Comparison of ENCODE assay signal across 8 cellular contexts in the genomic region with DNA sequence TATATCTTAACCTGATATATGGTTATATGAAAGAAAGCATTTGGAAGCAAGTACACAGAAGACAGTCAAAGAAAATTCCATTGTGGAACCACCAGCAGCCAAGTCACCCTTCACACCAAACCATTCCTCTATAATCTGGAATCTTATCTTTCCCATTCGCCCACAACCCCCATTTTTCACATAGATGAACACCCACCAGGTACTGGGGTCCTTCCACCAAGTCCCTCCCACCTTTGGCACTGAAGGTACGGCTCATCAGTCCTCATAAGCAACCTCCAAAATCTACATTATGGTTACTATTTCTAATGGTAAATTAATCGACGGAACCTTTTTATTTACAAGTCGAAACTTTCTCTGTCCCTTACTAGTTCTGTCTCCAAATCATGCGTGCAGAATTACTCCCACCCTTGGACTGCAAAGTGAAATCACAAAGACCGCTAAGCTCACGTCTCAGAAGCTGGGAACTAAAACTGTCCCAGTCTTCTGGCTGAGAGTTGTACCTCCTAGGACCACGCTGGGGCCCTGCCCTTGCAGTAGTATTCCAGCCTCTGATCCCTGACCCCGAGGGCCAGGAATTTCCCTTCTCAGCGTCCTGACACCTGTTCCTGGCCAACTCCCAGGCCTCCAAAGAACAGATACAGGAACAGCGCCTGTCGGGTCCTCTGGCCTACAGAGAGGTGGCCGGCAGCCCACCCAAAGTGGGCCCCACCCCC. TPM values are rescaled to one million over a fixed set of nuclear protein-coding genes. Genes with fewer than 3 reads are reported as not detected.
DNase-seq lines count a peak whose midpoint lies in the region; ATAC-seq and TF ChIP-seq lines count a peak whose summit lies in the region.

No MANE protein-coding gene starts in this region.

- intact Hi-C loops in dendritic cell treated with granulocyte-macrophage colony-stimulating factor and Interleukin-4, amounts not matched to agents 40 ng/mL and 50 ng/mL, for 4 days (cut with micrococcal nuclease): loop anchor here (2.0 to 5.0 kb wide), 2 partner anchors 35 to 80 kb away; no protein-coding TSS in a partner anchor

- H3K9ac ChIP-seq in OCI-LY3 (ENCODE audit: low read length): peak overlapping the region; percentile 85

- 0 out of 2 replicates have a peak overlapping the region, but pooled peaks have one; percentile 5 for H2AFZ ChIP-seq in OCI-LY3 (ENCODE audit: low read depth, low read length)

- H3K36me3 ChIP-seq in OCI-LY3 (replicated peaks; ENCODE audit: low read depth, low read length): peaks cover 17% of the 10 kb centered on the region

- H3K79me2 ChIP-seq in OCI-LY3 (ENCODE audit: low read length): peaks cover 57% of the 10 kb centered on the region

- H3K4me1 Mint-ChIP-seq in dendritic cell treated with granulocyte-macrophage colony-stimulating factor and Interleukin-4, amounts not matched to agents 40 ng/mL and 50 ng/mL, for 4 days (ENCODE audit: low read depth): peaks cover 9% of the 10 kb centered on the region
- H3K4me1 Mint-ChIP-seq in type B pancreatic cell (ENCODE audit: unreplicated experiment): peaks cover 21% of the 10 kb centered on the region

- H3K4me3 Mint-ChIP-seq in dendritic cell treated with granulocyte-macrophage colony-stimulating factor and Interleukin-4, amounts not matched to agents 40 ng/mL and 50 ng/mL, for 4 days: peak overlapping the region; percentile 79
- H3K4me3 Mint-ChIP-seq in type B pancreatic cell: peak overlapping the region; percentile 94

- peak overlapping the region; percentile 98 for H3K4me2 ChIP-seq in OCI-LY3 (ENCODE audit: low read length)

- peaks cover 9% of the 10 kb centered on the region; the same call in 1 of the 2 replicates for H4K20me1 ChIP-seq in OCI-LY3 (ENCODE audit: insufficient read depth, low read length)

- ATAC-seq in GM18499 (IDR thresholded peaks at IDR 0.05; ENCODE audit: insufficient read depth, unreplicated experiment) (peak; percentile 1), HG02970 (IDR thresholded peaks at IDR 0.05; ENCODE audit: low FRiP score, unreplicated experiment) (peak; percentile 1)

- no peaks in the 10 kb centered on the region for H3K9me3 ChIP-seq in OCI-LY3 (ENCODE audit: insufficient read depth, low read length)

- H3K36me3 Mint-ChIP-seq in dendritic cell treated with granulocyte-macrophage colony-stimulating factor and Interleukin-4, amounts not matched to agents 40 ng/mL and 50 ng/mL, for 4 days (ENCODE audit: low read depth): peaks cover 36% of the 10 kb centered on the region
- H3K36me3 Mint-ChIP-seq in type B pancreatic cell: peaks cover 17% of the 10 kb centered on the region

- H3K4me3 ChIP-seq in OCI-LY3 (ENCODE audit: low read length): peak overlapping the region; percentile 98

- no peaks in the 10 kb centered on the region for H3K27me3 Mint-ChIP-seq in dendritic cell treated with granulocyte-macrophage colony-stimulating factor and Interleukin-4, amounts not matched to agents 40 ng/mL and 50 ng/mL, for 4 days
- H3K27me3 Mint-ChIP-seq in type B pancreatic cell: no peaks in the 10 kb centered on the region

- DNase-seq in medulla oblongata (ENCODE audit: extremely low spot score) (peak; percentile 35), type B pancreatic cell (ENCODE audit: extremely low spot score, unreplicated experiment) (no peak), COLO829 (ENCODE audit: low spot score) (no peak)

- no peaks in the 10 kb centered on the region for H3K27me3 ChIP-seq in OCI-LY3 (ENCODE audit: low read depth, low read length)

- peaks cover 22% of the 10 kb centered on the region for H3K4me1 ChIP-seq in OCI-LY3 (ENCODE audit: low read length)

- H3K27ac ChIP-seq in 22Rv1 (peak overlapping the region; percentile 72), OCI-LY3 (ENCODE audit: low read length) (peak overlapping the region; percentile 29; the same call in 1 of the 2 replicates)

- no peaks in the 10 kb centered on the region for H3K9me3 Mint-ChIP-seq in dendritic cell treated with granulocyte-macrophage colony-stimulating factor and Interleukin-4, amounts not matched to agents 40 ng/mL and 50 ng/mL, for 4 days
- H3K9me3 Mint-ChIP-seq in type B pancreatic cell: peaks cover 5% of the 10 kb centered on the region

- TF ChIP-seq CTCF in 22Rv1 (IDR thresholded peaks at IDR 0.05) (no peak), OCI-LY3 (IDR thresholded peaks at IDR 0.05; ENCODE audit: low read depth, low read length) (no peak), type B pancreatic cell (conservative IDR thresholded peaks at IDR 0.05) (no peak)

- H3K27ac Mint-ChIP-seq in dendritic cell treated with granulocyte-macrophage colony-stimulating factor and Interleukin-4, amounts not matched to agents 40 ng/mL and 50 ng/mL, for 4 days: peak overlapping the region; percentile 86
- H3K27ac Mint-ChIP-seq in type B pancreatic cell: peak overlapping the region; percentile 84

RNA-seq across cellular contexts. Expression of a gene that starts 0.7 kb away (rescaled TPM):
- 82.1 and 94.4 TPM in 2 replicates for total RNA-seq in type B pancreatic cell (ENCODE audit: low replicate concordance)
